ENCODE assay signal across 8 cellular contexts in the genomic region with DNA sequence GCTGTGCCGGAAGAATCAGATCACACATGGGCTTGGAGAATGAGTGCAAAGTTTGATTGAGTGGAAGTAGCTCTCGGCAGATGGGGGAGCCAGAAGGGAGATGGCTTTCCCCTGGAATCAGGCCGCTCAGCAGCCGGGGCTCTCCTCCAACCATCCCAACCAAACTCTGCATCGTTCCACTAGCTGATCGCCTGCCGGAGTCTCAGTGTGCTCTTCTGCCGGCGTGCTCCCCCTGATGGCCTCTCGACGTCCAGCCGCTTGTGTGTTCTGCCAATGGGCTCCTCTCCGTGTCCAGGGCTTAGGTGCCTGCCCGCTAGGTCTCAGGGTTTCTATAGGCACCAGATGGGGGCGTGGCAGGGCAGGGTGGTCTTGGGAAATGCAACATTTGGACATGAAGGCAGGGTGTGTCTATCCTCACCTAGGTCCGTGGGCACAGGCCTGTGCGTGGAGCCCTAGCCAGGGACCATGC. TPM values are rescaled to one million over a fixed set of nuclear protein-coding genes. Genes with fewer than 3 reads are reported as not detected.
DNase-seq lines count a peak whose midpoint lies in the region; ATAC-seq and FAIRE-seq lines count a peak whose summit lies in the region.

No MANE protein-coding gene starts in this region.

- peak overlapping the region; percentile 36 for H3K27ac ChIP-seq in caudate nucleus (ENCODE audit: low read depth, low read length)

- FAIRE-seq in urothelium cell line (lab: Jason Lieb, UNC): peak; percentile 37

- peak; percentile 85 for DNase-seq in AG20443 (ENCODE audit: low spot score)
- peak; percentile 45 for DNase-seq in LHCN-M2 (ENCODE audit: low read depth)
- DNase-seq in caudate nucleus (lab: John Stamatoyannopoulos, UW): peak in 35 of 61 donors; percentile 7 to 66 (median 32)
- peak; percentile 56 for DNase-seq in left lobe of liver (ENCODE audit: low spot score)
- DNase-seq in urothelium cell line (ENCODE audit: low spot score): no peak
- DNase-seq in central memory CD4-positive, alpha-beta T cell: no peak

- ATAC-seq in left lobe of liver (peak; percentile 91), GM19328 (IDR thresholded peaks at IDR 0.05; ENCODE audit: unreplicated experiment) (no peak), HG03457 (IDR thresholded peaks at IDR 0.05; ENCODE audit: unreplicated experiment) (no peak)

RNA-seq across cellular contexts. Expression of a gene that starts 4.9 kb away (rescaled TPM):
- total RNA-seq in LHCN-M2 (2014; rRNA removed): not detected in 2 replicates
- not detected for polyA plus RNA-seq in LHCN-M2 (2012)
- not detected for total RNA-seq in left lobe of liver

RNA-seq across cellular contexts. Expression of a gene that starts 14.9 kb away (rescaled TPM):
- total RNA-seq in LHCN-M2 (2014; rRNA removed) (18.3 and 23.8 TPM in 2 replicates), left lobe of liver (18.2 TPM)
- 18.8 TPM for polyA plus RNA-seq in LHCN-M2 (2012)

RNA-seq across cellular contexts. Expression of a gene that starts 23.4 kb away (rescaled TPM):
- total RNA-seq in LHCN-M2 (2014; rRNA removed) (not detected in 2 replicates), left lobe of liver (not detected)
- polyA plus RNA-seq in LHCN-M2 (2012): not detected

RNA-seq across cellular contexts. Expression of a gene that starts 41.8 kb away (rescaled TPM):
- total RNA-seq in LHCN-M2 (2014; rRNA removed) (61.8 and 62.5 TPM in 2 replicates), left lobe of liver (42.6 TPM)
- 54.8 TPM for polyA plus RNA-seq in LHCN-M2 (2012)

Comparison
In these comparisons a context has a peak if more than half of its experiments do, and no peak if none do; other contexts are left out.
1. DNase-seq: peak in AG20443 (single experiment), LHCN-M2 (single experiment), caudate nucleus (35 of 61) and left lobe of liver (single experiment); none in urothelium cell line (single experiment) and central memory CD4-positive, alpha-beta T cell (single experiment).